ENCODE assay signal across 1 cellular context in genomic region chr19:13833330-13834265, GRCh38.
TF ChIP-seq lines count a peak whose summit lies in the region.

No MANE protein-coding gene starts in this region.

TF ChIP-seq in H1, 55 proteins besides CTCF, POLR2A, EP300 and RAD21 (continued from another document):
- TF ChIP-seq, protein P1, sequence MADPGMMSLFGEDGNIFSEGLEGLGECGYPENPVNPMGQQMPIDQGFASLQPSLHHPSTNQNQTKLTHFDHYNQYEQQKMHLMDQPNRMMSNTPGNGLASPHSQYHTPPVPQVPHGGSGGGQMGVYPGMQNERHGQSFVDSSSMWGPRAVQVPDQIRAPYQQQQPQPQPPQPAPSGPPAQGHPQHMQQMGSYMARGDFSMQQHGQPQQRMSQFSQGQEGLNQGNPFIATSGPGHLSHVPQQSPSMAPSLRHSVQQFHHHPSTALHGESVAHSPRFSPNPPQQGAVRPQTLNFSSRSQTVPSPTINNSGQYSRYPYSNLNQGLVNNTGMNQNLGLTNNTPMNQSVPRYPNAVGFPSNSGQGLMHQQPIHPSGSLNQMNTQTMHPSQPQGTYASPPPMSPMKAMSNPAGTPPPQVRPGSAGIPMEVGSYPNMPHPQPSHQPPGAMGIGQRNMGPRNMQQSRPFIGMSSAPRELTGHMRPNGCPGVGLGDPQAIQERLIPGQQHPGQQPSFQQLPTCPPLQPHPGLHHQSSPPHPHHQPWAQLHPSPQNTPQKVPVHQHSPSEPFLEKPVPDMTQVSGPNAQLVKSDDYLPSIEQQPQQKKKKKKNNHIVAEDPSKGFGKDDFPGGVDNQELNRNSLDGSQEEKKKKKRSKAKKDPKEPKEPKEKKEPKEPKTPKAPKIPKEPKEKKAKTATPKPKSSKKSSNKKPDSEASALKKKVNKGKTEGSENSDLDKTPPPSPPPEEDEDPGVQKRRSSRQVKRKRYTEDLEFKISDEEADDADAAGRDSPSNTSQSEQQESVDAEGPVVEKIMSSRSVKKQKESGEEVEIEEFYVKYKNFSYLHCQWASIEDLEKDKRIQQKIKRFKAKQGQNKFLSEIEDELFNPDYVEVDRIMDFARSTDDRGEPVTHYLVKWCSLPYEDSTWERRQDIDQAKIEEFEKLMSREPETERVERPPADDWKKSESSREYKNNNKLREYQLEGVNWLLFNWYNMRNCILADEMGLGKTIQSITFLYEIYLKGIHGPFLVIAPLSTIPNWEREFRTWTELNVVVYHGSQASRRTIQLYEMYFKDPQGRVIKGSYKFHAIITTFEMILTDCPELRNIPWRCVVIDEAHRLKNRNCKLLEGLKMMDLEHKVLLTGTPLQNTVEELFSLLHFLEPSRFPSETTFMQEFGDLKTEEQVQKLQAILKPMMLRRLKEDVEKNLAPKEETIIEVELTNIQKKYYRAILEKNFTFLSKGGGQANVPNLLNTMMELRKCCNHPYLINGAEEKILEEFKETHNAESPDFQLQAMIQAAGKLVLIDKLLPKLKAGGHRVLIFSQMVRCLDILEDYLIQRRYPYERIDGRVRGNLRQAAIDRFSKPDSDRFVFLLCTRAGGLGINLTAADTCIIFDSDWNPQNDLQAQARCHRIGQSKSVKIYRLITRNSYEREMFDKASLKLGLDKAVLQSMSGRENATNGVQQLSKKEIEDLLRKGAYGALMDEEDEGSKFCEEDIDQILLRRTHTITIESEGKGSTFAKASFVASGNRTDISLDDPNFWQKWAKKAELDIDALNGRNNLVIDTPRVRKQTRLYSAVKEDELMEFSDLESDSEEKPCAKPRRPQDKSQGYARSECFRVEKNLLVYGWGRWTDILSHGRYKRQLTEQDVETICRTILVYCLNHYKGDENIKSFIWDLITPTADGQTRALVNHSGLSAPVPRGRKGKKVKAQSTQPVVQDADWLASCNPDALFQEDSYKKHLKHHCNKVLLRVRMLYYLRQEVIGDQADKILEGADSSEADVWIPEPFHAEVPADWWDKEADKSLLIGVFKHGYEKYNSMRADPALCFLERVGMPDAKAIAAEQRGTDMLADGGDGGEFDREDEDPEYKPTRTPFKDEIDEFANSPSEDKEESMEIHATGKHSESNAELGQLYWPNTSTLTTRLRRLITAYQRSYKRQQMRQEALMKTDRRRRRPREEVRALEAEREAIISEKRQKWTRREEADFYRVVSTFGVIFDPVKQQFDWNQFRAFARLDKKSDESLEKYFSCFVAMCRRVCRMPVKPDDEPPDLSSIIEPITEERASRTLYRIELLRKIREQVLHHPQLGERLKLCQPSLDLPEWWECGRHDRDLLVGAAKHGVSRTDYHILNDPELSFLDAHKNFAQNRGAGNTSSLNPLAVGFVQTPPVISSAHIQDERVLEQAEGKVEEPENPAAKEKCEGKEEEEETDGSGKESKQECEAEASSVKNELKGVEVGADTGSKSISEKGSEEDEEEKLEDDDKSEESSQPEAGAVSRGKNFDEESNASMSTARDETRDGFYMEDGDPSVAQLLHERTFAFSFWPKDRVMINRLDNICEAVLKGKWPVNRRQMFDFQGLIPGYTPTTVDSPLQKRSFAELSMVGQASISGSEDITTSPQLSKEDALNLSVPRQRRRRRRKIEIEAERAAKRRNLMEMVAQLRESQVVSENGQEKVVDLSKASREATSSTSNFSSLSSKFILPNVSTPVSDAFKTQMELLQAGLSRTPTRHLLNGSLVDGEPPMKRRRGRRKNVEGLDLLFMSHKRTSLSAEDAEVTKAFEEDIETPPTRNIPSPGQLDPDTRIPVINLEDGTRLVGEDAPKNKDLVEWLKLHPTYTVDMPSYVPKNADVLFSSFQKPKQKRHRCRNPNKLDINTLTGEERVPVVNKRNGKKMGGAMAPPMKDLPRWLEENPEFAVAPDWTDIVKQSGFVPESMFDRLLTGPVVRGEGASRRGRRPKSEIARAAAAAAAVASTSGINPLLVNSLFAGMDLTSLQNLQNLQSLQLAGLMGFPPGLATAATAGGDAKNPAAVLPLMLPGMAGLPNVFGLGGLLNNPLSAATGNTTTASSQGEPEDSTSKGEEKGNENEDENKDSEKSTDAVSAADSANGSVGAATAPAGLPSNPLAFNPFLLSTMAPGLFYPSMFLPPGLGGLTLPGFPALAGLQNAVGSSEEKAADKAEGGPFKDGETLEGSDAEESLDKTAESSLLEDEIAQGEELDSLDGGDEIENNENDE (IDR thresholded peaks at IDR 0.05; ENCODE audit: insufficient replicate concordance, low read length) = no peak
- TF ChIP-seq KDM5A (IDR thresholded peaks at IDR 0.05; ENCODE audit: low read length) (no peak), SRF (IDR thresholded peaks at IDR 0.05; ENCODE audit: low read depth, low read length) (no peak), CTBP2 (IDR thresholded peaks at IDR 0.05; ENCODE audit: borderline replicate concordance, insufficient read depth, insufficient read length, low read length) (no peak), TEAD4 (IDR thresholded peaks at IDR 0.05; ENCODE audit: low read depth, low read length) (peak; percentile 60; the same call in 1 of the 2 replicates), MAX (IDR thresholded peaks at IDR 0.05) (peak; percentile 39; the same call in 1 of the 2 replicates), NANOG (IDR thresholded peaks at IDR 0.05; ENCODE audit: insufficient read depth, low read depth, low read length, poor library complexity, severe bottlenecking) (no peak), RBBP5 (IDR thresholded peaks at IDR 0.05; ENCODE audit: borderline replicate concordance, low read depth, low read length) (no peak), TAF7 (optimal IDR thresholded peaks at IDR 0.05; ENCODE audit: borderline replicate concordance, low read depth, low read length) (no peak), YY1 (IDR thresholded peaks at IDR 0.05; ENCODE audit: low read depth, low read length) (no peak), TAF1 (IDR thresholded peaks at IDR 0.05; ENCODE audit: low read depth, low read length) (peak; percentile 58; the same call in 1 of the 2 replicates), SIX5 (IDR thresholded peaks at IDR 0.05; ENCODE audit: low read depth, low read length) (no peak), GABPA (IDR thresholded peaks at IDR 0.05; ENCODE audit: borderline replicate concordance, insufficient read depth, low read length) (peak; percentile 53), MAFK (IDR thresholded peaks at IDR 0.05; ENCODE audit: low read depth, low read length) (no peak), PHF8 (conservative IDR thresholded peaks at IDR 0.05; ENCODE audit: low read depth, low read length) (no peak), RFX5 (IDR thresholded peaks at IDR 0.05; ENCODE audit: borderline replicate concordance, low read depth, low read length) (no peak), TCF12 (IDR thresholded peaks at IDR 0.05; ENCODE audit: low read depth, low read length) (no peak), SIRT6 (IDR thresholded peaks at IDR 0.05; ENCODE audit: low read length) (no peak), CBX8 (IDR thresholded peaks at IDR 0.05; ENCODE audit: borderline replicate concordance, low read depth, low read length) (no peak), BACH1 (IDR thresholded peaks at IDR 0.05; ENCODE audit: low read length) (no peak), SUZ12 (IDR thresholded peaks at IDR 0.05; ENCODE audit: low read length) (no peak), ZNF274 (IDR thresholded peaks at IDR 0.05; ENCODE audit: borderline replicate concordance, extremely low read depth, low read length) (no peak), CHD2 (IDR thresholded peaks at IDR 0.05; ENCODE audit: low read length) (peak; percentile 90), BRCA1 (IDR thresholded peaks at IDR 0.05; ENCODE audit: low read depth, low read length) (no peak), SIN3A (conservative IDR thresholded peaks at IDR 0.05 in 1 of 2, IDR thresholded peaks at IDR 0.05 in 1 of 2; ENCODE audit: low read depth in 1 of 2, low read length in 2 of 2) (0 out of 4 replicates have a peak, but pooled peaks of 1 of the 2 experiments have one; percentile 36), POLR2AphosphoS5 (IDR thresholded peaks at IDR 0.05; ENCODE audit: low read depth, low read length) (0 out of 2 replicates have a peak, but pooled peaks have one; percentile 28), HDAC6 (IDR thresholded peaks at IDR 0.05; ENCODE audit: low read depth, low read length) (no peak), SP4 (IDR thresholded peaks at IDR 0.05; ENCODE audit: low read length) (0 out of 2 replicates have a peak, but pooled peaks have one; percentile 71), ASH2L (IDR thresholded peaks at IDR 0.05; ENCODE audit: low read length) (peak; percentile 18), FOSL1 (IDR thresholded peaks at IDR 0.05; ENCODE audit: insufficient read depth, low read depth, low read length) (no peak), RNF2 (IDR thresholded peaks at IDR 0.05; ENCODE audit: borderline replicate concordance, low read depth, low read length, missing control alignments, poor library complexity, severe bottlenecking) (no peak), KDM1A (IDR thresholded peaks at IDR 0.05; ENCODE audit: borderline replicate concordance, low read length) (no peak), GTF2F1 (IDR thresholded peaks at IDR 0.05; ENCODE audit: borderline replicate concordance, low read depth, low read length) (no peak), CREB1 (IDR thresholded peaks at IDR 0.05) (peak; percentile 61), EGR1 (IDR thresholded peaks at IDR 0.05; ENCODE audit: borderline replicate concordance, low read depth, low read length) (0 out of 2 replicates have a peak, but pooled peaks have one; percentile 19), SP1 (IDR thresholded peaks at IDR 0.05; ENCODE audit: low read depth, low read length) (peak; percentile 96), KDM4A (IDR thresholded peaks at IDR 0.05; ENCODE audit: low read depth, low read length, severe bottlenecking) (peak; percentile 40), SP2 (IDR thresholded peaks at IDR 0.05; ENCODE audit: low read length) (peak; percentile 78), RXRA (IDR thresholded peaks at IDR 0.05; ENCODE audit: insufficient read depth, low read depth, low read length) (no peak), CBX5 (IDR thresholded peaks at IDR 0.05; ENCODE audit: low read depth, low read length) (no peak), NRF1 (IDR thresholded peaks at IDR 0.05; ENCODE audit: low read depth, low read length) (no peak), BCL11A (IDR thresholded peaks at IDR 0.05; ENCODE audit: low read depth in 2 of 2, low read length in 2 of 2) (no peak), TBP (IDR thresholded peaks at IDR 0.05; ENCODE audit: low read depth, low read length) (no peak), CEBPB (IDR thresholded peaks at IDR 0.05; ENCODE audit: low read depth, low read length) (no peak), POU5F1 (IDR thresholded peaks at IDR 0.05; ENCODE audit: low read depth, low read length) (no peak), CHD1 (IDR thresholded peaks at IDR 0.05; ENCODE audit: low read depth, low read length) (no peak), JUND (IDR thresholded peaks at IDR 0.05; ENCODE audit: low read length) (no peak)
- TF ChIP-seq, protein P2, sequence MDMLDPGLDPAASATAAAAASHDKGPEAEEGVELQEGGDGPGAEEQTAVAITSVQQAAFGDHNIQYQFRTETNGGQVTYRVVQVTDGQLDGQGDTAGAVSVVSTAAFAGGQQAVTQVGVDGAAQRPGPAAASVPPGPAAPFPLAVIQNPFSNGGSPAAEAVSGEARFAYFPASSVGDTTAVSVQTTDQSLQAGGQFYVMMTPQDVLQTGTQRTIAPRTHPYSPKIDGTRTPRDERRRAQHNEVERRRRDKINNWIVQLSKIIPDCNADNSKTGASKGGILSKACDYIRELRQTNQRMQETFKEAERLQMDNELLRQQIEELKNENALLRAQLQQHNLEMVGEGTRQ (IDR thresholded peaks at IDR 0.05; ENCODE audit: low read length) = no peak
- TF ChIP-seq, protein P3, sequence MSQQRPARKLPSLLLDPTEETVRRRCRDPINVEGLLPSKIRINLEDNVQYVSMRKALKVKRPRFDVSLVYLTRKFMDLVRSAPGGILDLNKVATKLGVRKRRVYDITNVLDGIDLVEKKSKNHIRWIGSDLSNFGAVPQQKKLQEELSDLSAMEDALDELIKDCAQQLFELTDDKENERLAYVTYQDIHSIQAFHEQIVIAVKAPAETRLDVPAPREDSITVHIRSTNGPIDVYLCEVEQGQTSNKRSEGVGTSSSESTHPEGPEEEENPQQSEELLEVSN (IDR thresholded peaks at IDR 0.05) = no peak
- TF ChIP-seq, protein P4, sequence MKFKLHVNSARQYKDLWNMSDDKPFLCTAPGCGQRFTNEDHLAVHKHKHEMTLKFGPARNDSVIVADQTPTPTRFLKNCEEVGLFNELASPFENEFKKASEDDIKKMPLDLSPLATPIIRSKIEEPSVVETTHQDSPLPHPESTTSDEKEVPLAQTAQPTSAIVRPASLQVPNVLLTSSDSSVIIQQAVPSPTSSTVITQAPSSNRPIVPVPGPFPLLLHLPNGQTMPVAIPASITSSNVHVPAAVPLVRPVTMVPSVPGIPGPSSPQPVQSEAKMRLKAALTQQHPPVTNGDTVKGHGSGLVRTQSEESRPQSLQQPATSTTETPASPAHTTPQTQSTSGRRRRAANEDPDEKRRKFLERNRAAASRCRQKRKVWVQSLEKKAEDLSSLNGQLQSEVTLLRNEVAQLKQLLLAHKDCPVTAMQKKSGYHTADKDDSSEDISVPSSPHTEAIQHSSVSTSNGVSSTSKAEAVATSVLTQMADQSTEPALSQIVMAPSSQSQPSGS (IDR thresholded peaks at IDR 0.05; ENCODE audit: low read length) = no peak
- TF ChIP-seq, protein P5, sequence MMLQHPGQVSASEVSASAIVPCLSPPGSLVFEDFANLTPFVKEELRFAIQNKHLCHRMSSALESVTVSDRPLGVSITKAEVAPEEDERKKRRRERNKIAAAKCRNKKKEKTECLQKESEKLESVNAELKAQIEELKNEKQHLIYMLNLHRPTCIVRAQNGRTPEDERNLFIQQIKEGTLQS (IDR thresholded peaks at IDR 0.05; ENCODE audit: insufficient read depth, low read depth, low read length) = no peak
